ENCODE assay signal across 8 cellular contexts in the genomic region with DNA sequence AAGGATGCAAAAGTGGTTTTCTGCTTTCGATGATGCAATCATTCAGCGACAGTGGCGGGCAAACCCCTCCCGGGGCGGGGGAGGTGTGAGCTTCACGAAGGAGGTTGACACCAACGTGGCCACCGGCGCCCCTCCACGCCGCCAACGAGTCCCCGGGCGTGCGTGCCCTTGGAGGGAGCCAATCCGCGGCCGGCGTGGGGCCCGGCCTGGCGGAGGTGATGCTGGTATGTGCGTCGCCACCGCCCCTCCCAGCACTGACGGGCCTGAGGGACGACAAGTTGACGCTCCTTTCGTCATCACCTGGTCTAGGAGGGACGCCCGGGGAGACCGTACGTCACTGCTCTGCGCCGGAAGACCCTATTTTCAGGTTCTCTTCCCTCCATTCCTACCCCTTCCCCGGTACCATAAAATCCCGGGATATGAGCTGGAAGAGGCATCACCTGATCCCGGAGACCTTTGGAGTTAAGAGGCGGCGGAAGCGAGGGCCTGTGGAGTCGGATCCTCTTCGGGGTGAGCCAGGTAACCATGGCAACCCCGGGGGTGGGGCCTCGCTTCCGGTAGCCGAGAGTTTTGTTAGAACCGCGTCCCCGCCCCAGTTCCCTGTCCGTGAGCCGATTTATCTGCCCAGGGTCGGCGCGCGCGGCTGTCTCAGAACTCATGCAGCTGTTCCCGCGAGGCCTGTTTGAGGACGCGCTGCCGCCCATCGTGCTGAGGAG. TPM values are rescaled to one million over a fixed set of nuclear protein-coding genes. Genes with fewer than 3 reads are reported as not detected.
DNase-seq lines count a peak whose midpoint lies in the region; ATAC-seq and TF ChIP-seq lines count a peak whose summit lies in the region.

A gene (minus strand): TSS at position 146 of the 716 bp plus-strand sequence. CDS start 463 bp downstream, outside the sequence.

- no peaks in the 10 kb centered on the region for H3K4me1 ChIP-seq in BE2C

- H3K27ac ChIP-seq in coronary artery = peak within 1 kb of the TSS; percentile 94 to 98

- peak; percentile 82 for ATAC-seq in HG03460 (IDR thresholded peaks at IDR 0.05; ENCODE audit: unreplicated experiment)
- ATAC-seq in left colon = peak; percentile 93

- no peaks in the 10 kb centered on the region for H3K9me3 Mint-ChIP-seq in activated CD4-positive, alpha-beta T cell treated with anti-CD3 and anti-CD28 coated beads, Interleukin-2, amount 10 ng/mL, durations not matched to agents 24 days and 14 days

- peak within 1 kb of the TSS; percentile 100 for H3K27ac Mint-ChIP-seq in activated CD4-positive, alpha-beta T cell treated with anti-CD3 and anti-CD28 coated beads, Interleukin-2, amount 10 ng/mL, durations not matched to agents 24 days and 14 days

- peaks cover 41% of the 10 kb centered on the region for H3K4me1 Mint-ChIP-seq in activated CD4-positive, alpha-beta T cell treated with anti-CD3 and anti-CD28 coated beads, Interleukin-2, amount 10 ng/mL, durations not matched to agents 24 days and 14 days

- H3K27me3 ChIP-seq in BE2C = no peaks in the 10 kb centered on the region

- peaks cover 36% of the 10 kb centered on the region for H3K36me3 Mint-ChIP-seq in activated CD4-positive, alpha-beta T cell treated with anti-CD3 and anti-CD28 coated beads, Interleukin-2, amount 10 ng/mL, durations not matched to agents 24 days and 14 days (ENCODE audit: low read depth)

- H3K27me3 Mint-ChIP-seq in activated CD4-positive, alpha-beta T cell treated with anti-CD3 and anti-CD28 coated beads, Interleukin-2, amount 10 ng/mL, durations not matched to agents 24 days and 14 days = peaks cover 2% of the 10 kb centered on the region

- H3K9me3 ChIP-seq in BE2C = no peaks in the 10 kb centered on the region

- DNase-seq in BE2C (peak; percentile 93), GM19240 (ENCODE audit: insufficient read length, low spot score) (peak; percentile 100), NCI-H526 (lab: John Stamatoyannopoulos, UW) (peak; percentile 97 to 98), coronary artery (ENCODE audit: low spot score) (peak; percentile 99), left colon (peak; percentile 97 to 98)
- DNase-seq in activated CD4-positive, alpha-beta T cell treated with anti-CD3 and anti-CD28 coated beads, Interleukin-2, amount 10 ng/mL, durations not matched to agents 24 days and 14 days = peak; percentile 99
- DNase-seq in stimulated activated CD4-positive, alpha-beta T cell treated with anti-CD3 and anti-CD28 coated beads, Interleukin-1b, Interleukin-23, amount 100 ng/mL, for 48 hours = peak; percentile 99

- peak within 1 kb of the TSS; percentile 99 for H3K4me3 Mint-ChIP-seq in activated CD4-positive, alpha-beta T cell treated with anti-CD3 and anti-CD28 coated beads, Interleukin-2, amount 10 ng/mL, durations not matched to agents 24 days and 14 days

- TF ChIP-seq CTCF in BE2C (IDR thresholded peaks at IDR 0.05; ENCODE audit: low read depth, low read length) = no peak
- no peak for TF ChIP-seq CTCF in coronary artery (IDR thresholded peaks at IDR 0.05)

- H3K36me3 ChIP-seq in BE2C = peaks cover 22% of the 10 kb centered on the region

- H3K4me3 ChIP-seq in BE2C (ENCODE audit: low read depth, low read length) (peak within 1 kb of the TSS; percentile 82), coronary artery (peak within 1 kb of the TSS; percentile 75)

- intact Hi-C loops in activated CD4-positive, alpha-beta T cell treated with anti-CD3 and anti-CD28 coated beads, Interleukin-2, amount 10 ng/mL, durations not matched to agents 24 days and 14 days (cut with micrococcal nuclease) = loop anchor here (1.0 to 10.0 kb wide), 3 partner anchors 13 to 1417 kb away; a partner anchor contains a TSS
- intact Hi-C loops in left colon (cut with DNase I, micrococcal nuclease) = no loop called here

RNA-seq across cellular contexts. Expression of the gene that starts here (rescaled TPM):
- polyA plus RNA-seq in BE2C (2012; ENCODE audit: insufficient read depth, insufficient read length, low read depth) = 42.4 TPM
- total RNA-seq in activated CD4-positive, alpha-beta T cell treated with anti-CD3 and anti-CD28 coated beads, Interleukin-2, amount 10 ng/mL, durations not matched to agents 24 days and 14 days = 13.2 and 14.1 TPM in 2 replicates
- total RNA-seq in left colon = 10 to 100 TPM; 14.4 to 15.8 TPM

Comparison
In these comparisons a context has a peak if more than half of its experiments do, and no peak if none do; other contexts are left out.
1. Peak in every context shown above with its lines: DNase-seq, ATAC-seq, H3K4me3 ChIP-seq and H3K27ac ChIP-seq.